ENCODE assay signal across 18 cellular contexts in genomic region chr10:47137311-47137851, GRCh38.
A peak's percentile ranks its signal among the peaks of the same experiment; 100 is the strongest.
DNase-seq lines count a peak whose midpoint lies in the region; ATAC-seq and TF ChIP-seq lines count a peak whose summit lies in the region.
"Had no signal": no experiment of that assay in that cellular context is flagged by ENCODE, and none has a peak within 500 bp of the region (broad histone marks: within the 10 kb centered on the region; RNA-seq: fewer than 3 reads in every experiment).

No MANE protein-coding gene starts in this region.

- H3K14ac ChIP-seq in mesenchymal stem cell (ENCODE audit: low read length in 2 of 2), result no peak overlapping the region

- no peak overlapping the region for H2BK5ac ChIP-seq in mesenchymal stem cell (ENCODE audit: low read depth, low read length, poor library complexity, severe bottlenecking)

- no peak overlapping the region for H3K4ac ChIP-seq in mesenchymal stem cell (ENCODE audit: low read depth in 1 of 2, low read length in 2 of 2)

- H3K79me1 ChIP-seq in mesenchymal stem cell (replicated peaks; ENCODE audit: low read length, poor library complexity, severe bottlenecking), result no peaks in the 10 kb centered on the region

- 58% methylated on average over 5 of the region's 5 CpGs for WGBS in mesenchymal stem cell

- H3K4me1 Mint-ChIP-seq in Calu3 (ENCODE audit: low read depth, unreplicated experiment) (peaks cover 33% of the 10 kb centered on the region), chondrocyte (ENCODE audit: low read depth) (peaks cover 24% of the 10 kb centered on the region)
- peaks cover 7% of the 10 kb centered on the region for H3K4me1 Mint-ChIP-seq in CD8-positive, alpha-beta T cell (ENCODE audit: low read depth)

- H3K27me3 ChIP-seq in mesenchymal stem cell (ENCODE audit: control insufficient read depth in 1 of 2, insufficient read depth in 1 of 2, low read length in 2 of 2) (no peaks in the 10 kb centered on the region), tibial artery (no peaks in the 10 kb centered on the region)
- H3K27me3 ChIP-seq in CD8-positive, alpha-beta T cell (ENCODE audit: insufficient read depth, low read length), result no peaks in the 10 kb centered on the region
- H3K27me3 ChIP-seq: sigmoid colon, SJCRH30, stomach had no signal

- no peak overlapping the region for H2AK5ac ChIP-seq in mesenchymal stem cell (ENCODE audit: low read length, severe bottlenecking)

- peaks cover 15% of the 10 kb centered on the region for H3K4me1 ChIP-seq in mesenchymal stem cell (ENCODE audit: control insufficient read depth, insufficient read depth, low read depth, low read length)
- H3K4me1 ChIP-seq in tibial artery, result no peaks in the 10 kb centered on the region
- H3K4me1 ChIP-seq in CD8-positive, alpha-beta T cell (ENCODE audit: insufficient read depth, low read length), result no peaks in the 10 kb centered on the region
- H3K4me1 ChIP-seq: heart left ventricle, sigmoid colon, SJCRH30, stomach had no signal

- H3K36me3 Mint-ChIP-seq in Calu3 (ENCODE audit: insufficient read depth, unreplicated experiment) (peaks cover 11% of the 10 kb centered on the region), chondrocyte (ENCODE audit: low read depth) (no peaks in the 10 kb centered on the region)
- H3K36me3 Mint-ChIP-seq in CD8-positive, alpha-beta T cell, result no peaks in the 10 kb centered on the region
- H3K36me3 Mint-ChIP-seq: activated naive CD8-positive, alpha-beta T cell treated with anti-CD3 and anti-CD28 coated beads, Interleukin-2, amount 10 ng/mL, durations not matched to agents 7 days and 5 days had no signal

- H3K9me3 Mint-ChIP-seq in Calu3 (ENCODE audit: low read depth, unreplicated experiment), result peaks cover 3% of the 10 kb centered on the region
- H3K9me3 Mint-ChIP-seq in chondrocyte (ENCODE audit: low read depth), result no peaks in the 10 kb centered on the region
- no peaks in the 10 kb centered on the region for H3K9me3 Mint-ChIP-seq in CD8-positive, alpha-beta T cell
- H3K9me3 Mint-ChIP-seq: activated naive CD8-positive, alpha-beta T cell treated with anti-CD3 and anti-CD28 coated beads, Interleukin-2, amount 10 ng/mL, durations not matched to agents 7 days and 5 days; CD4-positive, alpha-beta T cell had no signal

- H4K91ac ChIP-seq in mesenchymal stem cell (ENCODE audit: low read length), result no peak overlapping the region

- peak overlapping the region; percentile 11 for H3K9ac ChIP-seq in mesenchymal stem cell (ENCODE audit: low read length)

- DNase-seq in Calu3, result peak; percentile 57
- peak; percentile 75 for DNase-seq in NCI-H226
- no peak for DNase-seq in chondrocyte (ENCODE audit: low spot score)
- DNase-seq in mesenchymal stem cell, result peak; percentile 0
- no peak for DNase-seq in GF-D8 (lab: John Stamatoyannopoulos, UW)
- no peak for DNase-seq in tibial artery
- no peak for DNase-seq in CD8-positive, alpha-beta T cell
- DNase-seq: activated CD4-positive, CD25-positive, alpha-beta regulatory T cell; activated naive CD8-positive, alpha-beta T cell treated with anti-CD3 and anti-CD28 coated beads, Interleukin-2, amount 10 ng/mL, durations not matched to agents 7 days and 5 days; CD4-positive, alpha-beta T cell; effector CD4-positive, alpha-beta T cell; heart left ventricle; NCI-H1436 treated with DMSO at 0.1 percent for 48 hours; nephron progenitor cell; sigmoid colon; SJCRH30; stomach had no signal

- H2BK120ac ChIP-seq in mesenchymal stem cell (ENCODE audit: low read depth, low read length), result no peak overlapping the region

- TF ChIP-seq CTCF in Calu3 (IDR thresholded peaks at IDR 0.05; ENCODE audit: unreplicated experiment) (no peak), chondrocyte (IDR thresholded peaks at IDR 0.05) (no peak), tibial artery (IDR thresholded peaks at IDR 0.05) (no peak)
- no peak for TF ChIP-seq CTCF in CD8-positive, alpha-beta T cell (IDR thresholded peaks at IDR 0.05)

- peak overlapping the region; percentile 18 for H3K27ac ChIP-seq in mesenchymal stem cell (ENCODE audit: low read length, poor library complexity, severe bottlenecking)
- no peak overlapping the region for H3K27ac ChIP-seq in tibial artery
- H3K27ac ChIP-seq in CD8-positive, alpha-beta T cell (ENCODE audit: low read depth, low read length), result no peak overlapping the region
- H3K27ac ChIP-seq: heart left ventricle, sigmoid colon, SJCRH30, stomach had no signal

- no TSS peak for BruUV-seq in Calu3 (replicated peaks; lab: Mats Ljungman, UMichigan)

- no peak for ATAC-seq in CD8-positive, alpha-beta T cell
- no peak for ATAC-seq in GM18868 (IDR thresholded peaks at IDR 0.05; ENCODE audit: unreplicated experiment)
- ATAC-seq: heart left ventricle had no signal

- no peaks in the 10 kb centered on the region for H3K9me3 ChIP-seq in mesenchymal stem cell (ENCODE audit: control insufficient read depth, low read length)
- H3K9me3 ChIP-seq in tibial artery, result no peaks in the 10 kb centered on the region
- H3K9me3 ChIP-seq in CD8-positive, alpha-beta T cell (ENCODE audit: low read length), result no peaks in the 10 kb centered on the region
- H3K9me3 ChIP-seq: heart left ventricle, sigmoid colon, SJCRH30, stomach had no signal

- H3K4me2 ChIP-seq in mesenchymal stem cell (ENCODE audit: low read length, poor library complexity, severe bottlenecking), result no peak overlapping the region

- H3K23ac ChIP-seq in mesenchymal stem cell (ENCODE audit: low read length in 2 of 2), result no peak overlapping the region

- H2BK12ac ChIP-seq in mesenchymal stem cell (ENCODE audit: low read length in 2 of 2), result no peak overlapping the region

- H3K4me3 ChIP-seq in mesenchymal stem cell (ENCODE audit: insufficient read depth in 1 of 2, low read depth in 1 of 2, low read length in 2 of 2) (peak overlapping the region in 1 of 2 experiments; percentile 26), tibial artery (no peak overlapping the region)
- no peak overlapping the region for H3K4me3 ChIP-seq in CD8-positive, alpha-beta T cell (ENCODE audit: low read depth, low read length)
- H3K4me3 ChIP-seq: heart left ventricle, sigmoid colon, SJCRH30, stomach had no signal

- POLR2A ChIA-PET in CD8-positive, alpha-beta T cell (lab: Charles Lee), result no interaction called here

- H3K36me3 ChIP-seq in mesenchymal stem cell (ENCODE audit: control insufficient read depth in 1 of 2, insufficient read depth in 2 of 2, low read depth in 1 of 2, low read length in 2 of 2) (no peaks in the 10 kb centered on the region), tibial artery (no peaks in the 10 kb centered on the region)
- no peaks in the 10 kb centered on the region for H3K36me3 ChIP-seq in CD8-positive, alpha-beta T cell (ENCODE audit: insufficient read depth, low read length)
- H3K36me3 ChIP-seq: heart left ventricle, sigmoid colon, SJCRH30, stomach had no signal

- H3K27me3 Mint-ChIP-seq in Calu3 (ENCODE audit: unreplicated experiment), result no peaks in the 10 kb centered on the region
- no peaks in the 10 kb centered on the region for H3K27me3 Mint-ChIP-seq in chondrocyte (ENCODE audit: low read depth)
- no peaks in the 10 kb centered on the region for H3K27me3 Mint-ChIP-seq in CD8-positive, alpha-beta T cell (ENCODE audit: low read depth)
- H3K27me3 Mint-ChIP-seq: CD4-positive, alpha-beta T cell had no signal

- intact Hi-C loops in Calu3 (cut with micrococcal nuclease; ENCODE audit: unreplicated experiment) (loop anchor here (10.0 kb wide), 1 partner anchor 63 kb away; no protein-coding TSS in a partner anchor), tibial artery (cut with DNase I; ENCODE audit: low total_unique reads) (no loop called here)
- intact Hi-C loops in CD8-positive, alpha-beta T cell (cut with DNase I, micrococcal nuclease), result no loop called here

- no peak overlapping the region for H2AFZ ChIP-seq in mesenchymal stem cell (ENCODE audit: low read depth, low read length)

- H3K27ac Mint-ChIP-seq in Calu3 (ENCODE audit: unreplicated experiment) (peak overlapping the region; percentile 61), chondrocyte (ENCODE audit: unreplicated experiment) (peak overlapping the region; percentile 50)
- H3K27ac Mint-ChIP-seq in CD8-positive, alpha-beta T cell, result no peak overlapping the region
- H3K27ac Mint-ChIP-seq: activated naive CD8-positive, alpha-beta T cell treated with anti-CD3 and anti-CD28 coated beads, Interleukin-2, amount 10 ng/mL, durations not matched to agents 7 days and 5 days; CD4-positive, alpha-beta T cell; nephron progenitor cell had no signal

- no peak overlapping the region for H3K18ac ChIP-seq in mesenchymal stem cell (ENCODE audit: low read depth in 1 of 2, low read length in 2 of 2)

- H3K4me3 Mint-ChIP-seq in Calu3 (ENCODE audit: low read depth, unreplicated experiment), result peak overlapping the region; percentile 59
- no peak overlapping the region for H3K4me3 Mint-ChIP-seq in chondrocyte (ENCODE audit: unreplicated experiment)
- H3K4me3 Mint-ChIP-seq in CD8-positive, alpha-beta T cell, result no peak overlapping the region
- H3K4me3 Mint-ChIP-seq: activated naive CD8-positive, alpha-beta T cell treated with anti-CD3 and anti-CD28 coated beads, Interleukin-2, amount 10 ng/mL, durations not matched to agents 7 days and 5 days; CD4-positive, alpha-beta T cell; nephron progenitor cell had no signal

- CTCF ChIA-PET in Calu3 (lab: Charles Lee), result interaction anchor here (0.7 to 1.0 kb wide), 3 partner anchors 15 to 71 kb away, joined by 3 to 4 read pairs (median 3); no protein-coding TSS in a partner anchor
- CTCF ChIA-PET in CD8-positive, alpha-beta T cell (lab: Charles Lee), result interaction anchor here (1.2 kb wide), 1 partner anchor 9 kb away, joined by 3 read pairs; no protein-coding TSS in a partner anchor

- H4K8ac ChIP-seq in mesenchymal stem cell (ENCODE audit: low read length), result no peak overlapping the region

- H2BK15ac ChIP-seq in mesenchymal stem cell (ENCODE audit: low read depth, poor library complexity, severe bottlenecking), result no peak overlapping the region

Comparison
In these comparisons a context has a peak if more than half of its experiments do, and no peak if none do; other contexts are left out.
1. DNase-seq: peak in Calu3 (single experiment), NCI-H226 (single experiment) and mesenchymal stem cell (single experiment); none in chondrocyte (single experiment), GF-D8 (single experiment), tibial artery (0 of 2) and CD8-positive, alpha-beta T cell (0 of 7).